Comparison of ENCODE assay signal across 21 cellular contexts in genomic region chr9:96813607-96814006, GRCh38. TPM values are rescaled to one million over a fixed set of nuclear protein-coding genes. Genes with fewer than 3 reads are reported as not detected.
DNase-seq lines count a peak whose midpoint lies in the region; ATAC-seq, FAIRE-seq and TF ChIP-seq lines count a peak whose summit lies in the region.
"Had no signal": no experiment of that assay in that cellular context is flagged by ENCODE, and none has a peak within 500 bp of the region (broad histone marks: within the 10 kb centered on the region; RNA-seq: fewer than 3 reads in every experiment).

No MANE protein-coding gene starts in this region.

- no peaks in the 10 kb centered on the region for H3K4me1 Mint-ChIP-seq in endodermal cell
- H3K4me1 Mint-ChIP-seq in HFFc6 (ENCODE audit: low read depth), result no peaks in the 10 kb centered on the region
- H3K4me1 Mint-ChIP-seq: B cell had no signal

- no peak for TF ChIP-seq CTCF in A549 (IDR thresholded peaks at IDR 0.05)
- TF ChIP-seq CTCF in endodermal cell (conservative IDR thresholded peaks at IDR 0.05), result no peak
- no peak for TF ChIP-seq CTCF in HFFc6 (IDR thresholded peaks at IDR 0.05)

- POLR2A ChIA-PET in A549 (lab: Yijun Ruan, JAX), result interaction anchor here (0.6 kb wide), 1 partner anchor 83 kb away, joined by 6 read pairs; no protein-coding TSS in a partner anchor

- H3K27me3 ChIP-seq in adipocyte (replicated peaks; ENCODE audit: control insufficient read depth, insufficient read depth, low read length) (no peaks in the 10 kb centered on the region), endodermal cell (ENCODE audit: control insufficient read depth, insufficient read depth, low read length, poor library complexity, severe bottlenecking) (no peaks in the 10 kb centered on the region)
- H3K27me3 ChIP-seq: BLaER1 treated with 17β-estradiol and CSF1 and Interleukin-3, amounts not matched to agents 10 nM and 100 nM had no signal

- FAIRE-seq in A549 (lab: Jason Lieb, UNC), result no peak
- FAIRE-seq: A204.1, D721Med, G401.6, GM12891, GM18507 had no signal

- ATAC-seq in A549, result no peak
- ATAC-seq: CD8-positive, alpha-beta T cell had no signal

- H3K9me3 ChIP-seq in A549 (peaks cover 97% of the 10 kb centered on the region), adipocyte (ENCODE audit: control insufficient read depth, low read length) (peaks cover 100% of the 10 kb centered on the region), endodermal cell (ENCODE audit: control insufficient read depth, low read length) (peaks cover 90% of the 10 kb centered on the region)

- H3K4me3 ChIP-seq in A549, result no peak overlapping the region
- H3K4me3 ChIP-seq in adipocyte (ENCODE audit: low read length), result peak overlapping the region; percentile 69
- H3K4me3 ChIP-seq in endodermal cell (ENCODE audit: low read length), result peak overlapping the region; percentile 28
- H3K4me3 ChIP-seq: BLaER1 treated with 17β-estradiol and CSF1 and Interleukin-3, amounts not matched to agents 10 nM and 100 nM had no signal

- H3K27ac ChIP-seq in A549, result no peak overlapping the region
- H3K27ac ChIP-seq in endodermal cell (ENCODE audit: low read depth, low read length), result no peak overlapping the region
- H3K27ac ChIP-seq: BLaER1 treated with 17β-estradiol and CSF1 and Interleukin-3, amounts not matched to agents 10 nM and 100 nM; C4-2B had no signal

- TF ChIP-seq EP300 in A549 (IDR thresholded peaks at IDR 0.05), result no peak

- peaks cover 50% of the 10 kb centered on the region for H3K36me3 ChIP-seq in adipocyte (ENCODE audit: control insufficient read depth, insufficient read depth, low read length, severe bottlenecking)
- H3K36me3 ChIP-seq in endodermal cell (ENCODE audit: control insufficient read depth, insufficient read depth, low read length), result peaks cover 23% of the 10 kb centered on the region

- no peak for TF ChIP-seq POLR2A in A549 (IDR thresholded peaks at IDR 0.05; ENCODE audit: low read length)

- H3K4me1 ChIP-seq in A549 (no peaks in the 10 kb centered on the region), adipocyte (ENCODE audit: control insufficient read depth, insufficient read depth, low read length) (no peaks in the 10 kb centered on the region), endodermal cell (ENCODE audit: control insufficient read depth, insufficient read depth, low read length) (no peaks in the 10 kb centered on the region)
- H3K4me1 ChIP-seq: BLaER1 treated with 17β-estradiol and CSF1 and Interleukin-3, amounts not matched to agents 10 nM and 100 nM; Caco-2 had no signal

- H3K9ac ChIP-seq in adipocyte (ENCODE audit: low read length), result no peak overlapping the region
- H3K9ac ChIP-seq in endodermal cell (ENCODE audit: extremely low read depth, low read length, poor library complexity, severe bottlenecking), result no peak overlapping the region
- H3K9ac ChIP-seq: BLaER1 treated with 17β-estradiol and CSF1 and Interleukin-3, amounts not matched to agents 10 nM and 100 nM had no signal

- 94% methylated on average over 1 of the region's 1 CpG for WGBS in A549 (ENCODE audit: missing lambda C conversion rate)
- WGBS in endodermal cell (ENCODE audit: insufficient coverage in 1 of 2, insufficient read length in 1 of 2), 2 experiments, result 93% methylated on average over 1 of the region's 1 CpG; no CpG with 5 or more reads in 1 of the 2 experiments

- no peak overlapping the region for H3K4me3 Mint-ChIP-seq in endodermal cell
- H3K4me3 Mint-ChIP-seq in HFFc6, result no peak overlapping the region
- H3K4me3 Mint-ChIP-seq: B cell; CD4-positive, alpha-beta T cell; CD8-positive, alpha-beta T cell had no signal

- CTCF ChIA-PET in A549 (lab: Yijun Ruan, JAX), result no interaction called here

- DNase-seq in A549 (ENCODE audit: low read depth in 1 of 2, low spot score in 1 of 2), result no peak
- no peak for DNase-seq in adipocyte (ENCODE audit: low read depth)
- no peak for DNase-seq in endodermal cell
- DNase-seq in activated T-cell treated with anti-CD3 and anti-CD28 coated beads for 4 hours, result no peak
- DNase-seq in HFFc6, result no peak
- DNase-seq: 8988T; AML-193; Caco-2; Calu3; CD4-positive, alpha-beta T cell; CD8-positive, alpha-beta T cell; DMS79 treated with DMSO at 0.1 percent for 48 hours; GF-D8 had no signal

- H3K27ac Mint-ChIP-seq in endodermal cell, result no peak overlapping the region
- no peak overlapping the region for H3K27ac Mint-ChIP-seq in HFFc6
- H3K27ac Mint-ChIP-seq: B cell; CD4-positive, alpha-beta T cell; CD8-positive, alpha-beta T cell had no signal

- TF ChIP-seq RAD21 in A549 (conservative IDR thresholded peaks at IDR 0.05 in 1 of 2, IDR thresholded peaks at IDR 0.05 in 1 of 2), result no peak

- no peak overlapping the region for H3K4me2 ChIP-seq in A549
- H3K4me2 ChIP-seq: BLaER1 treated with 17β-estradiol and CSF1 and Interleukin-3, amounts not matched to agents 10 nM and 100 nM had no signal

- H3K27me3 Mint-ChIP-seq in endodermal cell (ENCODE audit: insufficient read depth), result no peaks in the 10 kb centered on the region
- no peaks in the 10 kb centered on the region for H3K27me3 Mint-ChIP-seq in HFFc6 (ENCODE audit: insufficient read depth)
- H3K27me3 Mint-ChIP-seq: B cell; CD4-positive, alpha-beta T cell had no signal

- H3K9me3 Mint-ChIP-seq in endodermal cell, result peaks cover 86% of the 10 kb centered on the region
- H3K9me3 Mint-ChIP-seq in HFFc6, result peaks cover 92% of the 10 kb centered on the region

- H3K36me3 Mint-ChIP-seq in endodermal cell (ENCODE audit: low read depth), result peaks cover 41% of the 10 kb centered on the region
- peaks cover 72% of the 10 kb centered on the region for H3K36me3 Mint-ChIP-seq in HFFc6 (ENCODE audit: low read depth)

TF ChIP-seq in A549, 52 proteins besides CTCF, POLR2A, EP300 and RAD21:
- no peak for TF ChIP-seq RCOR1 (IDR thresholded peaks at IDR 0.05; ENCODE audit: low read depth, low read length)
- TF ChIP-seq ZSCAN20 (CRISPR knock-in tag; IDR thresholded peaks at IDR 0.05), result no peak
- no peak for TF ChIP-seq JUN (IDR thresholded peaks at IDR 0.05)
- TF ChIP-seq PBX3 (IDR thresholded peaks at IDR 0.05), result no peak
- TF ChIP-seq ZC3H11A (IDR thresholded peaks at IDR 0.05), result no peak
- TF ChIP-seq ESRRA (IDR thresholded peaks at IDR 0.05; ENCODE audit: borderline replicate concordance, low read length), result no peak
- no peak for TF ChIP-seq NPAS2 (CRISPR knock-in tag; IDR thresholded peaks at IDR 0.05; ENCODE audit: borderline replicate concordance)
- peak; percentile 67 for TF ChIP-seq MAFK (IDR thresholded peaks at IDR 0.05; ENCODE audit: partially characterized antibody)
- no peak for TF ChIP-seq FOXS1 (CRISPR knock-in tag; IDR thresholded peaks at IDR 0.05)

RNA-seq across cellular contexts. Expression of gene ZNF510, which starts 35.7 kb away (rescaled TPM):
- polyA plus RNA-seq in A549 (2011; rRNA removed) (8.1 and 10.4 TPM in 2 replicates), A549 (2017; fragmentation: RNase III; extraction: RNeasy Plus Mini Kit Qiagen cat#74134 plus additional on column Dnase treatment) (5.3 to 5.6 TPM (median 5.4 TPM) in 3 replicates)
- 2.0 and 2.4 TPM in 2 replicates for polyA plus RNA-seq in A549 (2012; cell fraction: cytosol; rRNA removed)
- polyA plus RNA-seq in A549 (2012; cell fraction: nucleus; rRNA removed), result 3.0 and 4.9 TPM in 2 replicates
- polyA minus RNA-seq in A549 (2011; rRNA and poly(A)+ RNA removed), result 22.0 and 30.0 TPM in 2 replicates
- 10 to 100 TPM; 15.8 to 18.2 TPM for total RNA-seq in endodermal cell
- polyA plus RNA-seq in endodermal cell (2013, experiment 1 of 2), result 15.2 TPM
- polyA plus RNA-seq in endodermal cell (2013, experiment 2 of 2), result 15.6 TPM
- 1 to 10 TPM; 5.8 to 9.2 (median 7.1) TPM for total RNA-seq in HFFc6 (2021; fragmentation: NEBNext Ultra II Directional; extraction: Animal tissue kit (Norgen Biotek cat#: 25700))

RNA-seq across cellular contexts. Expression of gene ZNF782, which starts 40.7 kb away (rescaled TPM):
- polyA plus RNA-seq in A549 (2011; rRNA removed) (2.1 and 2.7 TPM in 2 replicates), A549 (2017; fragmentation: RNase III; extraction: RNeasy Plus Mini Kit Qiagen cat#74134 plus additional on column Dnase treatment) (1.9 to 2.2 TPM (median 2.1 TPM) in 3 replicates)
- polyA plus RNA-seq in A549 (2012; cell fraction: cytosol; rRNA removed), result 0.65 and 0.82 TPM in 2 replicates
- 0.82 and 1.3 TPM in 2 replicates for polyA plus RNA-seq in A549 (2012; cell fraction: nucleus; rRNA removed)
- 4.2 and 4.5 TPM in 2 replicates for polyA minus RNA-seq in A549 (2011; rRNA and poly(A)+ RNA removed)
- total RNA-seq in endodermal cell, result 1 to 10 TPM; 7.3 to 9.1 TPM
- 3.7 TPM for polyA plus RNA-seq in endodermal cell (2013, experiment 1 of 2)
- polyA plus RNA-seq in endodermal cell (2013, experiment 2 of 2), result 4.8 TPM
- 1 to 10 TPM; 1.3 to 2.5 (median 2.0) TPM for total RNA-seq in HFFc6 (2021; fragmentation: NEBNext Ultra II Directional; extraction: Animal tissue kit (Norgen Biotek cat#: 25700))
